Comparison of ENCODE assay signal across 1 cellular context in genomic region chr2:227411990-227412350, GRCh38.
TF ChIP-seq lines count a peak whose summit lies in the region.

No MANE protein-coding gene starts in this region.

TF ChIP-seq in GM12878, 131 proteins besides CTCF, POLR2A, EP300 and RAD21:
- TF ChIP-seq ZNF217 (IDR thresholded peaks at IDR 0.05) (0 out of 2 replicates have a peak, but pooled peaks have one; percentile 6), BCL3 (IDR thresholded peaks at IDR 0.05; ENCODE audit: borderline replicate concordance, insufficient read depth, low read depth, low read length, poor library complexity, severe bottlenecking) (no peak), LARP7 (IDR thresholded peaks at IDR 0.05) (peak; percentile 36; the same call in 1 of the 2 replicates), SMARCA5 (IDR thresholded peaks at IDR 0.05) (0 out of 2 replicates have a peak, but pooled peaks have one; percentile 6)
